ENCODE assay signal across 28 cellular contexts in genomic region chr11:116690623-116691022, GRCh38.
"Had no signal": no experiment of that assay in that cellular context is flagged by ENCODE, and none has a peak within 500 bp of the region (broad histone marks: within the 10 kb centered on the region; RNA-seq: fewer than 3 reads in every experiment).

No MANE protein-coding gene starts in this region.

- H3K4me3 ChIP-seq: coronary artery, esophagus muscularis mucosa, left lung, neural progenitor cell, prostate gland, right atrium auricular region, thyroid gland, upper lobe of right lung had no signal

- H3K27ac ChIP-seq: coronary artery, esophagus muscularis mucosa, left lung, neural progenitor cell, prostate gland, right atrium auricular region, thyroid gland, upper lobe of right lung had no signal

- H3K9ac ChIP-seq: neural progenitor cell had no signal

- DNase-seq: activated CD4-positive, alpha-beta T cell treated with anti-CD3 and anti-CD28 coated beads for 4 hours; activated CD4-positive, alpha-beta T cell treated with anti-CD3 and anti-CD28 coated beads, Interleukin-2, amount 50 U/mL, for 48 hours; activated effector memory CD4-positive, alpha-beta T cell treated with Interleukin-2 at 50 U/mL for 16 hours; activated naive CD4-positive, alpha-beta T cell treated with anti-CD3 and anti-CD28 coated beads for 36 hours; activated naive CD8-positive, alpha-beta T cell treated with anti-CD3 and anti-CD28 coated beads, Interleukin-2, amount 10 ng/mL, durations not matched to agents 7 days and 5 days; activated T-cell treated with anti-CD3 and anti-CD28 coated beads, Interleukin-2, amount 50 U/mL, for 4 hours; amniotic stem cell; glutamatergic neuron; hippocampal formation; kidney glomerular epithelial cell; left lung; naive thymus-derived CD8-positive, alpha-beta T cell; stimulated activated CD4-positive, alpha-beta T cell treated with anti-CD3 and anti-CD28 coated beads, Interleukin-1b, Interleukin-23, amount 100 ng/mL, for 48 hours; substantia nigra; T1000; thyroid gland; upper lobe of right lung had no signal

- H3K4me1 Mint-ChIP-seq: activated naive CD8-positive, alpha-beta T cell treated with anti-CD3 and anti-CD28 coated beads, Interleukin-2, amount 10 ng/mL, durations not matched to agents 7 days and 5 days had no signal

- H3K27me3 ChIP-seq: neural progenitor cell, right atrium auricular region, thyroid gland had no signal

- FAIRE-seq: bronchial epithelial cell, frontal cortex had no signal

- H3K36me3 ChIP-seq: esophagus muscularis mucosa, left lung, neural progenitor cell, prostate gland, right atrium auricular region, thyroid gland, upper lobe of right lung had no signal

- H3K4me1 ChIP-seq: esophagus muscularis mucosa, left lung, prostate gland, right atrium auricular region, thyroid gland, upper lobe of right lung had no signal

- H3K27ac Mint-ChIP-seq: activated naive CD4-positive, alpha-beta T cell treated with anti-CD3 and anti-CD28 coated beads for 36 hours; activated naive CD8-positive, alpha-beta T cell treated with anti-CD3 and anti-CD28 coated beads, Interleukin-2, amount 10 ng/mL, durations not matched to agents 7 days and 5 days; mesothelial cell of epicardium; neural progenitor cell; stimulated activated naive CD8-positive, alpha-beta T cell treated with anti-CD3 and anti-CD28 coated beads, Interleukin-15, Interleukin-2, amounts not matched to agents 100 ng/mL and 50 ng/mL, for 24 hours; T-helper 1 cell treated with Interleukin-12 subunit alpha and Interleukin-12 subunit beta and Interleukin-4 antibody, amounts not matched to agents 30 μg/mL and 1 μg/mL, for 36 hours; WTC11 had no signal

- H3K4me3 Mint-ChIP-seq: activated naive CD4-positive, alpha-beta T cell treated with anti-CD3 and anti-CD28 coated beads for 36 hours; activated naive CD8-positive, alpha-beta T cell treated with anti-CD3 and anti-CD28 coated beads, Interleukin-2, amount 10 ng/mL, durations not matched to agents 7 days and 5 days; activated T-cell treated with anti-CD3 and anti-CD28 coated beads, Interleukin-2, amount 50 U/mL, for 4 hours; mesothelial cell of epicardium; naive thymus-derived CD8-positive, alpha-beta T cell; neural progenitor cell; stimulated activated naive CD8-positive, alpha-beta T cell treated with anti-CD3 and anti-CD28 coated beads, Interleukin-15, Interleukin-2, amounts not matched to agents 100 ng/mL and 50 ng/mL, for 24 hours; T-helper 1 cell treated with Interleukin-12 subunit alpha and Interleukin-12 subunit beta and Interleukin-4 antibody, amounts not matched to agents 30 μg/mL and 1 μg/mL, for 36 hours; WTC11 had no signal

- H3K4me2 ChIP-seq: neural progenitor cell had no signal

- ATAC-seq: activated T-cell treated with anti-CD3 and anti-CD28 coated beads, Interleukin-2, amount 50 U/mL, for 4 hours; left lung; naive thymus-derived CD8-positive, alpha-beta T cell; upper lobe of right lung; WTC11 had no signal

- H3K9me3 Mint-ChIP-seq: activated naive CD4-positive, alpha-beta T cell treated with anti-CD3 and anti-CD28 coated beads for 36 hours; activated naive CD8-positive, alpha-beta T cell treated with anti-CD3 and anti-CD28 coated beads, Interleukin-2, amount 10 ng/mL, durations not matched to agents 7 days and 5 days; activated T-cell treated with anti-CD3 and anti-CD28 coated beads, Interleukin-2, amount 50 U/mL, for 4 hours; mesothelial cell of epicardium; naive thymus-derived CD8-positive, alpha-beta T cell; neural progenitor cell; stimulated activated naive CD8-positive, alpha-beta T cell treated with anti-CD3 and anti-CD28 coated beads, Interleukin-15, Interleukin-2, amounts not matched to agents 100 ng/mL and 50 ng/mL, for 24 hours; T-helper 1 cell treated with Interleukin-12 subunit alpha and Interleukin-12 subunit beta and Interleukin-4 antibody, amounts not matched to agents 30 μg/mL and 1 μg/mL, for 36 hours; WTC11 had no signal

- H3K36me3 Mint-ChIP-seq: activated naive CD8-positive, alpha-beta T cell treated with anti-CD3 and anti-CD28 coated beads, Interleukin-2, amount 10 ng/mL, durations not matched to agents 7 days and 5 days; mesothelial cell of epicardium; naive thymus-derived CD8-positive, alpha-beta T cell; neural progenitor cell; WTC11 had no signal

- H3K9me3 ChIP-seq: esophagus muscularis mucosa, left lung, prostate gland, right atrium auricular region, thyroid gland, upper lobe of right lung had no signal
